11 cellular contexts compared by ENCODE assay signal in genomic region chr15:31031471-31032064, GRCh38. TPM values are rescaled to one million over a fixed set of nuclear protein-coding genes. Genes with fewer than 3 reads are reported as not detected.
A peak's percentile ranks its signal among the peaks of the same experiment; 100 is the strongest.
DNase-seq lines count a peak whose midpoint lies in the region; ATAC-seq and TF ChIP-seq lines count a peak whose summit lies in the region.
"Had no signal": no experiment of that assay in that cellular context is flagged by ENCODE, and none has a peak within 500 bp of the region (broad histone marks: within the 10 kb centered on the region; RNA-seq: fewer than 3 reads in every experiment).

No MANE protein-coding gene starts in this region.

- ATAC-seq in GM19463 (IDR thresholded peaks at IDR 0.05; ENCODE audit: unreplicated experiment) (peak; percentile 76), HG03342 (IDR thresholded peaks at IDR 0.05; ENCODE audit: unreplicated experiment) (peak; percentile 92), PC-3 (no peak)
- no peak for ATAC-seq in activated T-cell treated with anti-CD3 and anti-CD28 coated beads, Interleukin-2, amount 50 U/mL, for 72 hours (replicated peaks in 1 of 2)

- H3K9me3 Mint-ChIP-seq in activated T-cell treated with anti-CD3 and anti-CD28 coated beads, Interleukin-2, amount 50 U/mL, for 72 hours = no peaks in the 10 kb centered on the region
- H3K9me3 Mint-ChIP-seq: dendritic cell treated with granulocyte-macrophage colony-stimulating factor and Interleukin-4, amounts not matched to agents 40 ng/mL and 50 ng/mL, for 4 days had no signal

- peak; percentile 60 for DNase-seq in GM10248 (ENCODE audit: extremely low spot score)
- peak; percentile 15 to 50 for DNase-seq in fibroblast of lung (ENCODE audit: low read depth in 2 of 2)
- no peak for DNase-seq in cerebellar nuclear complex (lab: John Stamatoyannopoulos, UW)
- DNase-seq in PC-3 = no peak
- no peak for DNase-seq in activated T-cell treated with anti-CD3 and anti-CD28 coated beads, Interleukin-2, amount 50 U/mL, for 72 hours
- DNase-seq in substantia nigra (lab: John Stamatoyannopoulos, UW) = no peak
- DNase-seq: DMS 273 treated with DMSO at 0.1 percent for 48 hours, NCI-H526 had no signal

- TF ChIP-seq CTCF in GM10248 (IDR thresholded peaks at IDR 0.05; ENCODE audit: control extremely low read depth, extremely low read depth, low read depth, missing control alignments) (no peak), fibroblast of lung (conservative IDR thresholded peaks at IDR 0.05 in 1 of 2, IDR thresholded peaks at IDR 0.05 in 1 of 2; ENCODE audit: low read depth in 1 of 2, low read length in 2 of 2) (no peak), PC-3 (conservative IDR thresholded peaks at IDR 0.05; ENCODE audit: low read depth, low read length) (no peak)

- H3F3A ChIP-seq in PC-3 (ENCODE audit: low read length, unreplicated experiment) = no peaks in the 10 kb centered on the region

- no peaks in the 10 kb centered on the region for H4K20me1 ChIP-seq in fibroblast of lung (ENCODE audit: control insufficient read depth, extremely low read depth, insufficient read depth, low read length)
- H4K20me1 ChIP-seq in PC-3 (ENCODE audit: low read length) = no peaks in the 10 kb centered on the region

- H3K27me3 Mint-ChIP-seq in activated T-cell treated with anti-CD3 and anti-CD28 coated beads, Interleukin-2, amount 50 U/mL, for 72 hours (ENCODE audit: low read depth) = peaks cover 6% of the 10 kb centered on the region

- H3K4me2 ChIP-seq in fibroblast of lung (ENCODE audit: extremely low read depth, insufficient read depth, low read length) (no peak overlapping the region), PC-3 (ENCODE audit: low read length) (no peak overlapping the region)

- H3K9ac ChIP-seq in fibroblast of lung (ENCODE audit: insufficient read depth, low read length) (no peak overlapping the region), PC-3 (ENCODE audit: low read length) (no peak overlapping the region)

- POLR2A ChIA-PET in GM10248 (lab: Yijun Ruan, JAX) = no interaction called here
- POLR2A ChIA-PET in PC-3 (lab: Charles Lee; ENCODE audit: unreplicated experiment) = no interaction called here

- H3K79me2 ChIP-seq in fibroblast of lung (ENCODE audit: control insufficient read depth, insufficient read depth, low read length) (no peaks in the 10 kb centered on the region), PC-3 (ENCODE audit: low read length) (no peaks in the 10 kb centered on the region)

- H3K4me1 ChIP-seq in fibroblast of lung (ENCODE audit: control insufficient read depth, extremely low read depth, insufficient read depth, low read length) (peaks cover 4% of the 10 kb centered on the region), PC-3 (ENCODE audit: insufficient read depth, low read length) (no peaks in the 10 kb centered on the region)

- peak overlapping the region; percentile 29 for H2AFZ ChIP-seq in fibroblast of lung (ENCODE audit: low read length)
- H2AFZ ChIP-seq in PC-3 (ENCODE audit: low read length) = no peak overlapping the region

- H3K27ac ChIP-seq in fibroblast of lung (ENCODE audit: insufficient read depth, low read length) = no peak overlapping the region
- no peak overlapping the region for H3K27ac ChIP-seq in PC-3 (ENCODE audit: low read length)
- H3K27ac ChIP-seq in substantia nigra (ENCODE audit: low read depth, low read length, poor library complexity, severe bottlenecking) = no peak overlapping the region

- H3K27ac Mint-ChIP-seq in activated T-cell treated with anti-CD3 and anti-CD28 coated beads, Interleukin-2, amount 50 U/mL, for 72 hours = no peak overlapping the region
- H3K27ac Mint-ChIP-seq: dendritic cell treated with granulocyte-macrophage colony-stimulating factor and Interleukin-4, amounts not matched to agents 40 ng/mL and 50 ng/mL, for 4 days had no signal

- H3K9me3 ChIP-seq in fibroblast of lung (ENCODE audit: control insufficient read depth, insufficient read depth, low read depth, low read length) (no peaks in the 10 kb centered on the region), PC-3 (ENCODE audit: low read length) (no peaks in the 10 kb centered on the region)

- H3K4me3 Mint-ChIP-seq in activated T-cell treated with anti-CD3 and anti-CD28 coated beads, Interleukin-2, amount 50 U/mL, for 72 hours = no peak overlapping the region
- H3K4me3 Mint-ChIP-seq: dendritic cell treated with granulocyte-macrophage colony-stimulating factor and Interleukin-4, amounts not matched to agents 40 ng/mL and 50 ng/mL, for 4 days had no signal

- intact Hi-C loops in PC-3 (cut with micrococcal nuclease) = no loop called here

- H3K27me3 ChIP-seq in fibroblast of lung (ENCODE audit: control insufficient read depth, insufficient read depth, low read length) (no peaks in the 10 kb centered on the region), PC-3 (ENCODE audit: low read length) (peaks cover 35% of the 10 kb centered on the region)

- CTCF ChIA-PET in GM10248 (lab: Yijun Ruan, JAX) = interaction anchor here (0.6 to 1.1 kb wide), 3 partner anchors 16 to 98 kb away, joined by 3 read pairs; no protein-coding TSS in a partner anchor
- CTCF ChIA-PET in PC-3 (lab: Charles Lee) = no interaction called here

- H3K9me2 ChIP-seq in PC-3 (replicated peaks; ENCODE audit: low read length) = no peaks in the 10 kb centered on the region

- BruUV-seq in PC-3 (replicated peaks; lab: Mats Ljungman, UMichigan) = no TSS peak

- H3K36me3 Mint-ChIP-seq in activated T-cell treated with anti-CD3 and anti-CD28 coated beads, Interleukin-2, amount 50 U/mL, for 72 hours (ENCODE audit: insufficient read depth in 2 of 2) = no peaks in the 10 kb centered on the region

- H3K4me3 ChIP-seq in fibroblast of lung (replicated peaks in 1 of 4; ENCODE audit: control extremely low read depth in 1 of 4, insufficient read depth in 1 of 4, low read depth in 3 of 4, low read length in 4 of 4) (no peak overlapping the region), PC-3 (ENCODE audit: low read length) (no peak overlapping the region)

- H3K36me3 ChIP-seq in fibroblast of lung (ENCODE audit: control insufficient read depth, insufficient read depth, low read length) = no peaks in the 10 kb centered on the region
- H3K36me3 ChIP-seq in PC-3 (ENCODE audit: low read depth, low read length) = no peaks in the 10 kb centered on the region

- H3K4me1 Mint-ChIP-seq in activated T-cell treated with anti-CD3 and anti-CD28 coated beads, Interleukin-2, amount 50 U/mL, for 72 hours (ENCODE audit: low read depth) = peaks cover 5% of the 10 kb centered on the region

RNA-seq across cellular contexts. Expression of gene MTMR10, which starts 40.1 kb away (rescaled TPM):
- total RNA-seq in fibroblast of lung (13.6 and 17.3 TPM in 2 replicates), PC-3 (2014; rRNA removed) (7.6 and 9.7 TPM in 2 replicates)
- polyA plus RNA-seq in fibroblast of lung = 24.0 and 44.6 TPM in 2 replicates
- polyA plus RNA-seq in fibroblast of lung (2012) = 12.4 and 23.1 TPM in 2 replicates
- 6.3 and 16.5 TPM in 2 replicates for polyA minus RNA-seq in fibroblast of lung (ENCODE audit: low replicate concordance)
- total RNA-seq in activated T-cell treated with anti-CD3 and anti-CD28 coated beads, Interleukin-2, amount 50 U/mL, for 72 hours = 10 to 100 TPM; 22.3 to 24.3 TPM

Comparison
In these comparisons a context has a peak if more than half of its experiments do, and no peak if none do; other contexts are left out.
1. DNase-seq: peak in GM10248 (single experiment) and fibroblast of lung (2 of 2); none in cerebellar nuclear complex (0 of 2), PC-3 (single experiment), activated T-cell treated with anti-CD3 and anti-CD28 coated beads, Interleukin-2, amount 50 U/mL, for 72 hours (0 of 2) and substantia nigra (0 of 49).
2. ATAC-seq: peak in GM19463 (single experiment) and HG03342 (single experiment); none in PC-3 (single experiment) and activated T-cell treated with anti-CD3 and anti-CD28 coated beads, Interleukin-2, amount 50 U/mL, for 72 hours (0 of 2).